ENCODE assay signal across 1 cellular context in the genomic region with DNA sequence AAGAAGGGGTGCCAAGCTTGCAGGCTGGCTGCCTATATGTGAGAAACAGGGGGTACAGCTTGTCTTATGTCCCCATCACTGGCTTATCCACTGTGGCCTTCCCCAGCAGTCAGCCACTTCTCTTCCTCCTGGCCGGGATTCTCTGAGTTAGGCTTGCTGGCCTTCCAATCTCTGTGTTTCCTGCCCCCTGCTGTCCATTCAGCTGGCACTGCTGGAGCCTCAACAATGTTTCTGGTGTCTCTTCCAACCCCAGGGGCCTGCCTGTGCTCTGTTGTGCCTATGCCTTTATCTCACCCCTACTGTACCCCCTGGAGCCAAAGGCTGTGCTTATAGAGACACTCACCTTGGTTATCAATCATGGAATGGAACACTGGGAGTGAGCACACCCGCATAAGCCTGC.
A peak's percentile ranks its signal among the peaks of the same experiment; 100 is the strongest.
TF ChIP-seq lines count a peak whose summit lies in the region.

No MANE protein-coding gene starts in this region.

TF ChIP-seq in HepG2, 621 proteins besides CTCF, POLR2A, EP300 and RAD21 (continued from another document):
- TF ChIP-seq, protein P1, sequence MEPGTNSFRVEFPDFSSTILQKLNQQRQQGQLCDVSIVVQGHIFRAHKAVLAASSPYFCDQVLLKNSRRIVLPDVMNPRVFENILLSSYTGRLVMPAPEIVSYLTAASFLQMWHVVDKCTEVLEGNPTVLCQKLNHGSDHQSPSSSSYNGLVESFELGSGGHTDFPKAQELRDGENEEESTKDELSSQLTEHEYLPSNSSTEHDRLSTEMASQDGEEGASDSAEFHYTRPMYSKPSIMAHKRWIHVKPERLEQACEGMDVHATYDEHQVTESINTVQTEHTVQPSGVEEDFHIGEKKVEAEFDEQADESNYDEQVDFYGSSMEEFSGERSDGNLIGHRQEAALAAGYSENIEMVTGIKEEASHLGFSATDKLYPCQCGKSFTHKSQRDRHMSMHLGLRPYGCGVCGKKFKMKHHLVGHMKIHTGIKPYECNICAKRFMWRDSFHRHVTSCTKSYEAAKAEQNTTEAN (CRISPR knock-in tag; conservative IDR thresholded peaks at IDR 0.05) = no peak
- TF ChIP-seq SMC3 (IDR thresholded peaks at IDR 0.05; ENCODE audit: low read length) (peak; percentile 90), ZNF383 (CRISPR knock-in tag; IDR thresholded peaks at IDR 0.05; ENCODE audit: borderline replicate concordance) (no peak), FOXK1 (CRISPR knock-in tag; IDR thresholded peaks at IDR 0.05; ENCODE audit: borderline replicate concordance, low read depth) (no peak), ZNF576 (CRISPR knock-in tag; IDR thresholded peaks at IDR 0.05) (no peak), ZNF746 (CRISPR knock-in tag; IDR thresholded peaks at IDR 0.05) (no peak), HNF4G (IDR thresholded peaks at IDR 0.05; ENCODE audit: borderline replicate concordance, low read depth, low read length) (no peak), HNF4G (CRISPR knock-in tag; IDR thresholded peaks at IDR 0.05; ENCODE audit: borderline replicate concordance, low read depth) (no peak), HIVEP1 (CRISPR knock-in tag; IDR thresholded peaks at IDR 0.05) (no peak), GFI1 (CRISPR knock-in tag; IDR thresholded peaks at IDR 0.05; ENCODE audit: borderline replicate concordance) (no peak), FOXP1 (IDR thresholded peaks at IDR 0.05) (no peak), FOXP1 (CRISPR knock-in tag; IDR thresholded peaks at IDR 0.05) (no peak), NFKB2 (CRISPR knock-in tag; IDR thresholded peaks at IDR 0.05; ENCODE audit: borderline replicate concordance) (no peak), TIGD3 (CRISPR knock-in tag; IDR thresholded peaks at IDR 0.05; ENCODE audit: borderline replicate concordance) (no peak), AKAP8 (CRISPR knock-in tag; IDR thresholded peaks at IDR 0.05) (no peak), ZNF121 (CRISPR knock-in tag; IDR thresholded peaks at IDR 0.05) (no peak), ZNF607 (CRISPR knock-in tag; IDR thresholded peaks at IDR 0.05; ENCODE audit: borderline replicate concordance) (no peak), CCDC6 (CRISPR knock-in tag; IDR thresholded peaks at IDR 0.05) (no peak), ZNF678 (CRISPR knock-in tag; IDR thresholded peaks at IDR 0.05) (no peak)
- TF ChIP-seq, protein P2, sequence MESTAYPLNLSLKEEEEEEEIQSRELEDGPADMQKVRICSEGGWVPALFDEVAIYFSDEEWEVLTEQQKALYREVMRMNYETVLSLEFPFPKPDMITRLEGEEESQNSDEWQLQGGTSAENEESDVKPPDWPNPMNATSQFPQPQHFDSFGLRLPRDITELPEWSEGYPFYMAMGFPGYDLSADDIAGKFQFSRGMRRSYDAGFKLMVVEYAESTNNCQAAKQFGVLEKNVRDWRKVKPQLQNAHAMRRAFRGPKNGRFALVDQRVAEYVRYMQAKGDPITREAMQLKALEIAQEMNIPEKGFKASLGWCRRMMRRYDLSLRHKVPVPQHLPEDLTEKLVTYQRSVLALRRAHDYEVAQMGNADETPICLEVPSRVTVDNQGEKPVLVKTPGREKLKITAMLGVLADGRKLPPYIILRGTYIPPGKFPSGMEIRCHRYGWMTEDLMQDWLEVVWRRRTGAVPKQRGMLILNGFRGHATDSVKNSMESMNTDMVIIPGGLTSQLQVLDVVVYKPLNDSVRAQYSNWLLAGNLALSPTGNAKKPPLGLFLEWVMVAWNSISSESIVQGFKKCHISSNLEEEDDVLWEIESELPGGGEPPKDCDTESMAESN (CRISPR knock-in tag; conservative IDR thresholded peaks at IDR 0.05) = no peak
- TF ChIP-seq, protein P3, sequence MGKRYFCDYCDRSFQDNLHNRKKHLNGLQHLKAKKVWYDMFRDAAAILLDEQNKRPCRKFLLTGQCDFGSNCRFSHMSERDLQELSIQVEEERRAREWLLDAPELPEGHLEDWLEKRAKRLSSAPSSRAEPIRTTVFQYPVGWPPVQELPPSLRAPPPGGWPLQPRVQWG (CRISPR knock-in tag; IDR thresholded peaks at IDR 0.05; ENCODE audit: borderline replicate concordance, low read depth) = no peak
